ENCODE assay signal across 8 cellular contexts in the genomic region with DNA sequence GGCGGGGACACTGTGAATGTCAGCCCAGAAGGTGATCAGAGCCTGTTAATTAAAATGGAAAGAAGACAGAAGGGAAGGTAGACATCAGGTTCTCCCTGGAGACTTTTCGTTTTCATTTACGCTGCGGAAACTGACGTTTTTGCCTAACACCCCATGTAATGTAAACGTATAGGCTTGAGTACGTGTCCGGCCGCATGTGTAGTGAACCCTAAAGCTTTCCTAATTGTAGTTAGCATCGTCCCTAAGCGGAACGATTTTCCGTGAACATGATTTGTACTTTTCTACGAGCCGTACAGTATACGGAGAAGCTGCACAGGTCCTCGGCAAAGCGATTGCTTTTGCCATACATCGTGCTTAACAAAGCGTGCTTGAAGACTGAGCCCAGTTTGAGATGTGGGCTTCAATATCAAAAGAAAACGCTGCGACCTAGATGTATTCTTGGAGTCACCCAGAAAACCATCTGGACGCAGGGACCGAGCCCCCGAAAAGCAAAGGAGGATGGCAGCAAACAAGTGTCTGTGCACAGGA.
DNase-seq lines count a peak whose midpoint lies in the region; ATAC-seq and TF ChIP-seq lines count a peak whose summit lies in the region.

No MANE protein-coding gene starts in this region.

- H3K36me3 ChIP-seq in iPS-15b (ENCODE audit: control insufficient read depth, insufficient read depth, low read length) (no peaks in the 10 kb centered on the region), stomach smooth muscle (ENCODE audit: control insufficient read depth in 2 of 2, insufficient read depth in 2 of 2, low read length in 2 of 2) (peaks cover 2 to 5% of the 10 kb centered on the region in 2 donors)

- ATAC-seq in GM18861 (IDR thresholded peaks at IDR 0.05; ENCODE audit: unreplicated experiment) (peak; percentile 10), HG02763 (IDR thresholded peaks at IDR 0.05; ENCODE audit: unreplicated experiment) (peak; percentile 1), HG03280 (IDR thresholded peaks at IDR 0.05; ENCODE audit: unreplicated experiment) (no peak)

- peak overlapping the region; percentile 90 for H3K27ac ChIP-seq in stomach smooth muscle (ENCODE audit: low read length)

- peak overlapping the region; percentile 94 for H3K4me3 ChIP-seq in WI38 (ENCODE audit: low read depth, low read length)
- H3K4me3 ChIP-seq in iPS-15b (ENCODE audit: low read depth, low read length) = peak overlapping the region; percentile 83
- peak overlapping the region; percentile 93 to 99 for H3K4me3 ChIP-seq in stomach smooth muscle (ENCODE audit: low read length in 2 of 2)

- TF ChIP-seq CTCF in WI38 (IDR thresholded peaks at IDR 0.05; ENCODE audit: low read depth, low read length) = no peak

- H3K9me3 ChIP-seq in iPS-15b (ENCODE audit: control insufficient read depth, insufficient read depth, low read length) = no peaks in the 10 kb centered on the region
- no peaks in the 10 kb centered on the region for H3K9me3 ChIP-seq in stomach smooth muscle (ENCODE audit: control insufficient read depth in 2 of 2, low read length in 2 of 2)

- peak overlapping the region; percentile 63 for H3K9ac ChIP-seq in iPS-15b (ENCODE audit: low read depth, low read length)
- H3K9ac ChIP-seq in stomach smooth muscle (ENCODE audit: low read length in 2 of 2) = peak overlapping the region; percentile 89 to 98

- DNase-seq in NCI-H1105 (lab: John Stamatoyannopoulos, UW) (no peak), SHP77 (lab: John Stamatoyannopoulos, UW) (no peak)

- peaks cover 5% of the 10 kb centered on the region for H3K4me1 ChIP-seq in iPS-15b (ENCODE audit: control insufficient read depth, insufficient read depth, low read length)
- peaks cover 33% of the 10 kb centered on the region for H3K4me1 ChIP-seq in stomach smooth muscle (ENCODE audit: control insufficient read depth, insufficient read depth, low read length)

- H3K27me3 ChIP-seq in iPS-15b (ENCODE audit: control insufficient read depth, insufficient read depth, low read length) (peaks cover 10% of the 10 kb centered on the region), stomach smooth muscle (ENCODE audit: control insufficient read depth in 1 of 2, insufficient read depth in 2 of 2, low read length in 2 of 2) (no peaks in the 10 kb centered on the region)
